Comparison of ENCODE assay signal across 1 cellular context in genomic region chr19:12868540-12869112, GRCh38.
TF ChIP-seq lines count a peak whose summit lies in the region.

No MANE protein-coding gene starts in this region.

TF ChIP-seq in GM12878, 131 proteins besides CTCF, POLR2A, EP300 and RAD21:
- TF ChIP-seq SP1 (IDR thresholded peaks at IDR 0.05; ENCODE audit: low read depth, low read length) (peak; percentile 64), EGR1 (IDR thresholded peaks at IDR 0.05; ENCODE audit: borderline replicate concordance in 1 of 2, low read depth in 2 of 2, low read length in 2 of 2) (no peak), POU2F2 (IDR thresholded peaks at IDR 0.05; ENCODE audit: borderline replicate concordance, low read depth, low read length) (no peak), PKNOX1 (IDR thresholded peaks at IDR 0.05) (peak; percentile 92), FOS (IDR thresholded peaks at IDR 0.05; ENCODE audit: borderline replicate concordance, extremely low read depth, insufficient read length) (peak; percentile 21), PBX3 (IDR thresholded peaks at IDR 0.05; ENCODE audit: insufficient replicate concordance, low read depth, low read length) (peak; percentile 91)
